11 cellular contexts compared by ENCODE assay signal in the genomic region with DNA sequence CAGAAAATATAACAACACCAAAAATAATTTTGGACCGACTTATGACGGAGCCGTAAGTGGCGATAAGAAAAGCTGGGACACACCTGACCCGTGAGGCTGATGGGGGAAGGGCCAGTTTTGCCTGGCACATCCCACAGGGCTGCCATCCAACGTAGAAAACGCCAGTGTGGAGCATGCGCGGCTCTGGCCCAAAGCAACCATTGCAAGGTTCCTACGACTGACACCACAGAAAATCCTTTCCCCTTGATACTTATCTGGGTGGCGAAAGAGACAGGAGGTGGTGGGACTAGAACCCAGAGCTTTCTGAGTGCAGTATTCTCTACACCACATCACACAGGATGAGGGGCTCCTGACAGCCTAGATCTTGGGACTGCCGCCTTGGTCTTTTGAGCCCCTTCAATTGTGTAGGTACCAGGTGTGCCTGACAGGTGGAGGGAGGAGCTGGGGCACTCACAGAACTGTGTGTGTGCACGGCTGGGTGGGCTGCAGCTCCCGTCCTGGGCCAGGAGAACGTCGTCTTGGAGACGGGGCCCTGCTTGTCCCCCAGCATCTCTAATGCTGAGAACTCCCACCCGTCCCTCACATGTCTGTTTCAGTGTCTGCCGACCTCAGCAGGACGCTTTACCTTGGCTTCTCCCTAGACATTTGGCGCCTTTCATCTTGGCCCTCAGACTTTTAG. TPM values are rescaled to one million over a fixed set of nuclear protein-coding genes. Genes with fewer than 3 reads are reported as not detected.
DNase-seq lines count a peak whose midpoint lies in the region; ATAC-seq, FAIRE-seq and TF ChIP-seq lines count a peak whose summit lies in the region.
"Had no signal": no experiment of that assay in that cellular context is flagged by ENCODE, and none has a peak within 500 bp of the region (broad histone marks: within the 10 kb centered on the region; RNA-seq: fewer than 3 reads in every experiment).

No MANE protein-coding gene starts in this region.

- peaks cover 0 to 6% of the 10 kb centered on the region in 2 donors for H3K36me3 ChIP-seq in ascending aorta
- peaks cover 0 to 14% (median 2%) of the 10 kb centered on the region in 4 donors for H3K36me3 ChIP-seq in sigmoid colon

- H3K27me3 ChIP-seq in ascending aorta (no peaks in the 10 kb centered on the region), layer of hippocampus (ENCODE audit: control insufficient read depth, insufficient read depth, low read length) (no peaks in the 10 kb centered on the region), sigmoid colon (no peaks in the 10 kb centered on the region)

- TF ChIP-seq EP300 in sigmoid colon (IDR thresholded peaks at IDR 0.05), result no peak

- DNase-seq in Ammon's horn (ENCODE audit: low spot score), result peak; percentile 71
- DNase-seq in ascending aorta (ENCODE audit: low spot score in 2 of 2), result peak in 1 of 2 donors; percentile 81
- DNase-seq in sigmoid colon, result peak; percentile 57
- no peak for DNase-seq in GM19239 (ENCODE audit: insufficient read length, low spot score)
- DNase-seq: WERI-Rb-1 had no signal

- no peak for TF ChIP-seq CTCF in ascending aorta (IDR thresholded peaks at IDR 0.05)
- TF ChIP-seq CTCF in sigmoid colon (IDR thresholded peaks at IDR 0.05), result no peak

- 20 to 82% methylated on average over 21 of the region's 21 CpGs for WGBS in sigmoid colon, 2 donors

- H3K27ac ChIP-seq in ascending aorta (peak overlapping the region; percentile 78 to 79), layer of hippocampus (ENCODE audit: low read depth, low read length) (peak overlapping the region; percentile 97), sigmoid colon (peak overlapping the region; percentile 69 to 84 (median 78))
- H3K27ac ChIP-seq: skin epidermis, WERI-Rb-1 had no signal

- no peak for FAIRE-seq in GM19239 (lab: Jason Lieb, UNC)
- FAIRE-seq: GM12892 had no signal

- H3K4me1 ChIP-seq in ascending aorta, result peaks cover 9 to 36% of the 10 kb centered on the region in 2 donors
- peaks cover 0 to 99% (median 83%) of the 10 kb centered on the region in 4 donors for H3K4me1 ChIP-seq in sigmoid colon

- no peaks in the 10 kb centered on the region for H3K9me3 ChIP-seq in ascending aorta
- H3K9me3 ChIP-seq in sigmoid colon, result no peaks in the 10 kb centered on the region

- no peak for TF ChIP-seq POLR2A in sigmoid colon (IDR thresholded peaks at IDR 0.05)

- intact Hi-C loops in ascending aorta (cut with DNase I) (loop anchor here (1.0 to 5.0 kb wide), 4 partner anchors 69 to 279 kb away; a partner anchor contains a TSS), sigmoid colon (cut with DNase I) (loop anchor here (5.0 to 10.0 kb wide), 3 partner anchors 279 to 649 kb away; no protein-coding TSS in a partner anchor)

- ATAC-seq in GM18873 (IDR thresholded peaks at IDR 0.05; ENCODE audit: low FRiP score, unreplicated experiment) (no peak), GM21381 (IDR thresholded peaks at IDR 0.05; ENCODE audit: unreplicated experiment) (no peak), HG03039 (IDR thresholded peaks at IDR 0.05; ENCODE audit: unreplicated experiment) (no peak)

- H3K4me3 ChIP-seq in ascending aorta (peak overlapping the region; percentile 31 to 54), sigmoid colon (peak overlapping the region in 2 of 4 donors; percentile 3 to 10)
- H3K4me3 ChIP-seq: skin epidermis had no signal

RNA-seq across cellular contexts. Expression of a gene that starts 17.4 kb away (rescaled TPM):
- total RNA-seq in ascending aorta (not detected), sigmoid colon (1 to 10 TPM; 2.8 to 4.9 (median 3.4) TPM)
- polyA plus RNA-seq in sigmoid colon, result 1 to 10 TPM; 3.6 to 5.8 (median 5.4) TPM
